Comparison of ENCODE assay signal across 38 cellular contexts in the genomic region with DNA sequence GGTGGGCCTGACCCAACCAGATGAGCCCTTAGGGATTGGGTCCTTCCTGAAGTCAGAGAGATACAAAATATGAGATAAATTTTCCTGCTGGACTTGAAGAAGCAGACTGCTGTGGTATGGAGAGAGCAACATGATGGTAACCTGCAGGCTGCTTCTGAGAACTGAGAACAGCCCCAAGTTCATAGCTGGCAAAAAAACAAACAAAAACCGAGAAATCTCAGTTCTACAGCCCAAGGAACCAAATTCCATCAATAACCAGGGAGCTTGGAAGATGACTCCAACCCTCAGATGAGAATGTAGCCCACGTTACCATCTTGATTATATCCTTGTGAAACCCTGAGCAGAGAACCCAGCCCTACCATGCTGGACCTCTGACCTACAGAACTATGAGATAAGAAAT.
"Had no signal": no experiment of that assay in that cellular context is flagged by ENCODE, and none has a peak within 500 bp of the region (broad histone marks: within the 10 kb centered on the region; RNA-seq: fewer than 3 reads in every experiment).

No MANE protein-coding gene starts in this region.

- H3K36me3 ChIP-seq: adrenal gland, brain microvascular endothelial cell, breast epithelium had no signal

- H3K27ac ChIP-seq: adrenal gland, ascending aorta, body of pancreas, brain microvascular endothelial cell, breast epithelium had no signal

- H3K4me1 ChIP-seq: adrenal gland, ascending aorta, body of pancreas, breast epithelium had no signal

- DNase-seq: activated effector memory CD4-positive, alpha-beta T cell treated with anti-CD3 and anti-CD28 coated beads, Interleukin-2, amount 50 U/mL, for 16 hours; activated effector memory CD4-positive, alpha-beta T cell treated with Interleukin-2 at 50 U/mL for 16 hours; activated gamma-delta T cell; activated gamma-delta T cell treated with Interleukin-2 at 50 U/mL for 16 hours; activated naive CD4-positive, alpha-beta T cell; activated naive CD4-positive, alpha-beta T cell treated with anti-CD3 and anti-CD28 coated beads for 36 hours; activated naive CD4-positive, alpha-beta T cell treated with anti-CD3 and anti-CD28 coated beads, Interleukin-2, amount 10 ng/mL, durations not matched to agents 7 days and 5 days; activated naive CD4-positive, alpha-beta T cell treated with anti-CD3 and anti-CD28 coated beads, Interleukin-2, amount 50 U/mL, for 16 hours; activated naive CD4-positive, alpha-beta T cell treated with Interleukin-2 at 50 U/mL for 16 hours; activated naive CD8-positive, alpha-beta T cell treated with anti-CD3 and anti-CD28 coated beads for 36 hours; activated naive CD8-positive, alpha-beta T cell treated with anti-CD3 and anti-CD28 coated beads, Interleukin-2, amount 10 ng/mL, durations not matched to agents 7 days and 5 days; activated naive CD8-positive, alpha-beta T cell treated with anti-CD3 and anti-CD28 coated beads, Interleukin-2, amount 50 U/mL, for 24 hours; activated T-cell treated with anti-CD3 and anti-CD28 coated beads, Interleukin-2, amount 50 U/mL, for 1 hour; activated T-cell treated with anti-CD3 and anti-CD28 coated beads, Interleukin-2, amount 50 U/mL, for 24 hours; activated T-cell treated with anti-CD3 and anti-CD28 coated beads, Interleukin-2, amount 50 U/mL, for 4 hours; activated T-cell treated with anti-CD3 and anti-CD28 coated beads, Interleukin-2, amount 50 U/mL, for 48 hours; activated T-cell treated with anti-CD3 and anti-CD28 coated beads, Interleukin-2, amount 50 U/mL, for 72 hours; adrenal gland; amniotic stem cell; amygdala; anterior cingulate cortex; aorta; body of pancreas; brain microvascular endothelial cell; caudate nucleus; central memory CD4-positive, alpha-beta T cell; cerebellar nuclear complex had no signal

- H3K27me3 ChIP-seq: adrenal gland, ascending aorta, body of pancreas, brain microvascular endothelial cell, breast epithelium, cardiac muscle cell had no signal

- H3K4me1 Mint-ChIP-seq: activated naive CD4-positive, alpha-beta T cell treated with anti-CD3 and anti-CD28 coated beads, Interleukin-2, amount 10 ng/mL, durations not matched to agents 7 days and 5 days; activated naive CD4-positive, alpha-beta T cell treated with anti-CD3 and anti-CD28 coated beads, Interleukin-2, amount 50 U/mL, for 24 hours; activated naive CD8-positive, alpha-beta T cell treated with anti-CD3 and anti-CD28 coated beads for 36 hours; activated naive CD8-positive, alpha-beta T cell treated with anti-CD3 and anti-CD28 coated beads, Interleukin-2, amount 10 ng/mL, durations not matched to agents 7 days and 5 days; activated naive CD8-positive, alpha-beta T cell treated with anti-CD3 and anti-CD28 coated beads, Interleukin-2, amount 50 U/mL, for 24 hours; activated T-helper 17 cell treated with anti-CD3 and anti-CD28 coated beads, Interleukin-2, amount 50 U/mL, for 72 hours; brain; central memory CD8-positive, alpha-beta T cell had no signal

- H3K9me3 Mint-ChIP-seq: activated naive CD4-positive, alpha-beta T cell treated with anti-CD3 and anti-CD28 coated beads, Interleukin-2, amount 50 U/mL, for 24 hours; activated T-cell treated with anti-CD3 and anti-CD28 coated beads, Interleukin-2, amount 50 U/mL, for 4 hours had no signal

- H3K4me3 Mint-ChIP-seq: activated naive CD4-positive, alpha-beta T cell treated with anti-CD3 and anti-CD28 coated beads for 36 hours; activated naive CD4-positive, alpha-beta T cell treated with anti-CD3 and anti-CD28 coated beads, Interleukin-2, amount 10 ng/mL, durations not matched to agents 7 days and 5 days; activated naive CD4-positive, alpha-beta T cell treated with anti-CD3 and anti-CD28 coated beads, Interleukin-2, amount 50 U/mL, for 24 hours; activated naive CD8-positive, alpha-beta T cell; activated naive CD8-positive, alpha-beta T cell treated with anti-CD3 and anti-CD28 coated beads for 36 hours; activated naive CD8-positive, alpha-beta T cell treated with anti-CD3 and anti-CD28 coated beads, Interleukin-2, amount 10 ng/mL, durations not matched to agents 7 days and 5 days; activated naive CD8-positive, alpha-beta T cell treated with anti-CD3 and anti-CD28 coated beads, Interleukin-2, amount 50 U/mL, for 24 hours; activated T-cell treated with anti-CD3 and anti-CD28 coated beads, Interleukin-2, amount 50 U/mL, for 24 hours; activated T-cell treated with anti-CD3 and anti-CD28 coated beads, Interleukin-2, amount 50 U/mL, for 4 hours; activated T-cell treated with anti-CD3 and anti-CD28 coated beads, Interleukin-2, amount 50 U/mL, for 72 hours; activated T-helper 1 cell treated with anti-CD3 and anti-CD28 coated beads, Interleukin-12 subunit alpha, Interleukin-12 subunit beta, Interleukin-2, Interleukin-4 antibody, amounts not matched to agents 30 ng/mL and 10 ng/mL and 1 ng/mL, durations not matched to agents 14 hours and 24 hours and 36 hours; activated T-helper 17 cell treated with anti-CD3 and anti-CD28 coated beads, Interleukin-2, amount 50 U/mL, for 72 hours; brain; central memory CD8-positive, alpha-beta T cell had no signal

- H3K27me3 Mint-ChIP-seq: activated naive CD4-positive, alpha-beta T cell treated with anti-CD3 and anti-CD28 coated beads, Interleukin-2, amount 10 ng/mL, durations not matched to agents 7 days and 5 days; activated naive CD4-positive, alpha-beta T cell treated with anti-CD3 and anti-CD28 coated beads, Interleukin-2, amount 50 U/mL, for 24 hours; activated naive CD8-positive, alpha-beta T cell treated with anti-CD3 and anti-CD28 coated beads for 36 hours; activated naive CD8-positive, alpha-beta T cell treated with anti-CD3 and anti-CD28 coated beads, Interleukin-2, amount 10 ng/mL, durations not matched to agents 7 days and 5 days; activated naive CD8-positive, alpha-beta T cell treated with anti-CD3 and anti-CD28 coated beads, Interleukin-2, amount 50 U/mL, for 24 hours; activated T-cell treated with anti-CD3 and anti-CD28 coated beads, Interleukin-2, amount 50 U/mL, for 24 hours; activated T-helper 17 cell treated with anti-CD3 and anti-CD28 coated beads, Interleukin-2, amount 50 U/mL, for 72 hours; brain; central memory CD8-positive, alpha-beta T cell had no signal

- H3K36me3 Mint-ChIP-seq: activated naive CD4-positive, alpha-beta T cell treated with anti-CD3 and anti-CD28 coated beads, Interleukin-2, amount 10 ng/mL, durations not matched to agents 7 days and 5 days; activated naive CD4-positive, alpha-beta T cell treated with anti-CD3 and anti-CD28 coated beads, Interleukin-2, amount 50 U/mL, for 24 hours; activated naive CD8-positive, alpha-beta T cell treated with anti-CD3 and anti-CD28 coated beads for 36 hours; activated naive CD8-positive, alpha-beta T cell treated with anti-CD3 and anti-CD28 coated beads, Interleukin-2, amount 10 ng/mL, durations not matched to agents 7 days and 5 days; brain had no signal

- H3K4me3 ChIP-seq: adrenal gland, ascending aorta, body of pancreas, breast epithelium, cardiac muscle cell had no signal

- H3K9me3 ChIP-seq: adrenal gland had no signal

- H3K27ac Mint-ChIP-seq: activated naive CD4-positive, alpha-beta T cell treated with anti-CD3 and anti-CD28 coated beads for 36 hours; activated naive CD4-positive, alpha-beta T cell treated with anti-CD3 and anti-CD28 coated beads, Interleukin-2, amount 10 ng/mL, durations not matched to agents 7 days and 5 days; activated naive CD4-positive, alpha-beta T cell treated with anti-CD3 and anti-CD28 coated beads, Interleukin-2, amount 50 U/mL, for 24 hours; activated naive CD4-positive, alpha-beta T cell treated with anti-CD3 and anti-CD28 coated beads, Interleukin-2, amount 50 U/mL, for 72 hours; activated naive CD8-positive, alpha-beta T cell; activated naive CD8-positive, alpha-beta T cell treated with anti-CD3 and anti-CD28 coated beads for 36 hours; activated naive CD8-positive, alpha-beta T cell treated with anti-CD3 and anti-CD28 coated beads, Interleukin-2, amount 10 ng/mL, durations not matched to agents 7 days and 5 days; activated naive CD8-positive, alpha-beta T cell treated with anti-CD3 and anti-CD28 coated beads, Interleukin-2, amount 50 U/mL, for 24 hours; activated T-cell treated with anti-CD3 and anti-CD28 coated beads, Interleukin-2, amount 50 U/mL, for 24 hours; activated T-cell treated with anti-CD3 and anti-CD28 coated beads, Interleukin-2, amount 50 U/mL, for 72 hours; activated T-helper 1 cell treated with anti-CD3 and anti-CD28 coated beads, Interleukin-12 subunit alpha, Interleukin-12 subunit beta, Interleukin-2, Interleukin-4 antibody, amounts not matched to agents 30 ng/mL and 10 ng/mL and 1 ng/mL, durations not matched to agents 14 hours and 24 hours and 36 hours; activated T-helper 17 cell treated with anti-CD3 and anti-CD28 coated beads, Interleukin-2, amount 50 U/mL, for 72 hours; activated T-helper 2 cell treated with anti-CD3 and anti-CD28 coated beads, Interferon-gamma antibody, Interleukin-2, Interleukin-4, amounts not matched to agents 10 μg/mL and 5 μg/mL and 100 μg/mL, durations not matched to agents 14 hours and 24 hours and 36 hours; brain had no signal
